In genomic region chr11:114440121-114440860, GRCh38 we compare ENCODE assay signal across 8 cellular contexts.
DNase-seq lines count a peak whose midpoint lies in the region; ATAC-seq and TF ChIP-seq lines count a peak whose summit lies in the region.

No MANE protein-coding gene starts in this region.

- H3K4me3 ChIP-seq in NT2/D1 (ENCODE audit: insufficient read length, low read depth), result peak overlapping the region; percentile 96
- peak overlapping the region; percentile 74 to 95 for H3K4me3 ChIP-seq in muscle layer of duodenum (ENCODE audit: low read depth in 1 of 2, low read length in 2 of 2)

- H3K36me3 ChIP-seq in NT2/D1 (ENCODE audit: insufficient read depth, insufficient read length, low read length) (peaks cover 43% of the 10 kb centered on the region), muscle layer of duodenum (ENCODE audit: control insufficient read depth in 1 of 2, insufficient read depth in 2 of 2, low read length in 2 of 2) (peaks cover 9 to 12% of the 10 kb centered on the region in 2 donors)

- H3K36me3 Mint-ChIP-seq in effector memory CD8-positive, alpha-beta T cell (ENCODE audit: insufficient read depth), result peaks cover 6% of the 10 kb centered on the region

- in situ Hi-C loops in GM13977 (cut with MboI; ENCODE audit: low pct_unique_long_range_greater_than_20kb, low sequenced_read_pairs, unreplicated experiment), result no loop called here

- H3K9ac ChIP-seq in NT2/D1 (ENCODE audit: insufficient read length, low read depth), result peak overlapping the region; percentile 97

- H3K27me3 ChIP-seq in NT2/D1 (ENCODE audit: insufficient read depth, insufficient read length) (no peaks in the 10 kb centered on the region), muscle layer of duodenum (ENCODE audit: low read depth, low read length) (no peaks in the 10 kb centered on the region)

- no peaks in the 10 kb centered on the region for H3K9me3 Mint-ChIP-seq in effector memory CD8-positive, alpha-beta T cell

- no peaks in the 10 kb centered on the region for H3K27me3 Mint-ChIP-seq in effector memory CD8-positive, alpha-beta T cell

- no peak for TF ChIP-seq CTCF in GM13977 (IDR thresholded peaks at IDR 0.05; ENCODE audit: extremely low read depth, insufficient read depth, missing control alignments)

- H3K27ac ChIP-seq in muscle layer of duodenum (ENCODE audit: low read length), result peak overlapping the region; percentile 80

- H3K4me1 ChIP-seq in NT2/D1 (ENCODE audit: insufficient read depth, insufficient read length), result no peaks in the 10 kb centered on the region
- H3K4me1 ChIP-seq in muscle layer of duodenum (ENCODE audit: control insufficient read depth in 1 of 2, insufficient read depth in 2 of 2, low read length in 2 of 2), result peaks cover 0 to 16% of the 10 kb centered on the region in 2 donors

- no peak for ATAC-seq in effector memory CD8-positive, alpha-beta T cell (replicated peaks)
- no peak for ATAC-seq in HG03439 (IDR thresholded peaks at IDR 0.05; ENCODE audit: unreplicated experiment)

- peak overlapping the region; percentile 91 to 97 for H3K27ac Mint-ChIP-seq in effector memory CD8-positive, alpha-beta T cell

- H3K4me1 Mint-ChIP-seq in effector memory CD8-positive, alpha-beta T cell (ENCODE audit: low read depth in 2 of 2), result peaks cover 19 to 30% of the 10 kb centered on the region in 2 donors

- DNase-seq in ELR (ENCODE audit: low read depth), result peak; percentile 30
- DNase-seq in NT2/D1 (ENCODE audit: low read depth, low spot score), result no peak
- no peak for DNase-seq in effector memory CD8-positive, alpha-beta T cell
- DNase-seq in NCI-H2081 (lab: John Stamatoyannopoulos, UW), result no peak
- no peak for DNase-seq in COLO668 (lab: John Stamatoyannopoulos, UW; ENCODE audit: unreplicated experiment)
- DNase-seq in GM13977 (ENCODE audit: low spot score), result no peak

- H3K9me3 ChIP-seq in NT2/D1 (ENCODE audit: insufficient read depth, low read length) (no peaks in the 10 kb centered on the region), muscle layer of duodenum (ENCODE audit: control insufficient read depth in 1 of 2, low read length in 2 of 2) (no peaks in the 10 kb centered on the region)

- H3K4me3 Mint-ChIP-seq in effector memory CD8-positive, alpha-beta T cell, result peak overlapping the region; percentile 94 to 99
